Comparison of ENCODE assay signal across 17 cellular contexts in the genomic region with DNA sequence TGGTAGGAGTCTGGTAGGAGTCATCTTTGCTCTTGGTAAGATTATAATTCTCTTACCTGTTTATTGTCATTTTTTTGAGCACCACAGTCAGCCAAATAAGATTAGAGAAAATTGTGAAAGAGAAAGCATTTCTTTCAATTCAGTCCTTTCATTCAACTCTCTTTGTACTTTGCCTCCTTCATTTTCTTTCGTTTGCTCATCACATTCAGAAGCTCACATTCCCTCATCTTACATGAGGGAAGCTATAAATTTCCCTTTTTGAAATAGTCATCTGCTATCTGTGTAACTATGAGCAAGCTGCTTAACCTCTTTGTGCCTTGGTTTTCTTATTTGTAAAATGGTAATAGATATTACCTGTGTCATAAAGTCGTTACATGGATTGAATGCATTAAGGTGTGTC. TPM values are rescaled to one million over a fixed set of nuclear protein-coding genes. Genes with fewer than 3 reads are reported as not detected.
DNase-seq lines count a peak whose midpoint lies in the region; ATAC-seq and TF ChIP-seq lines count a peak whose summit lies in the region.
"Had no signal": no experiment of that assay in that cellular context is flagged by ENCODE, and none has a peak within 500 bp of the region (broad histone marks: within the 10 kb centered on the region; RNA-seq: fewer than 3 reads in every experiment).

No MANE protein-coding gene starts in this region.

- peaks cover 34% of the 10 kb centered on the region for H3K4me1 Mint-ChIP-seq in nephron
- peaks cover 20% of the 10 kb centered on the region for H3K4me1 Mint-ChIP-seq in activated T-cell treated with anti-CD3 and anti-CD28 coated beads, Interleukin-2, amount 50 U/mL, for 72 hours (ENCODE audit: low read depth)

- no peak overlapping the region for H2AFZ ChIP-seq in Loucy (ENCODE audit: low read length)

- peak overlapping the region; percentile 12 for H3K4me2 ChIP-seq in Loucy (ENCODE audit: low read depth, low read length, poor library complexity, severe bottlenecking)

- H3K9me3 Mint-ChIP-seq in nephron, result no peaks in the 10 kb centered on the region
- H3K9me3 Mint-ChIP-seq in activated T-cell treated with anti-CD3 and anti-CD28 coated beads, Interleukin-2, amount 50 U/mL, for 72 hours, result no peaks in the 10 kb centered on the region
- H3K9me3 Mint-ChIP-seq: activated CD4-positive, alpha-beta memory T cell treated with anti-CD3 and anti-CD28 coated beads, Interleukin-2, amount 10 ng/mL, durations not matched to agents 7 days and 5 days had no signal

- no peaks in the 10 kb centered on the region for H4K20me1 ChIP-seq in Loucy (ENCODE audit: insufficient read depth, low read length, poor library complexity, severe bottlenecking)

- H3K36me3 ChIP-seq in Loucy (ENCODE audit: insufficient read depth, low read length) (no peaks in the 10 kb centered on the region), duodenal mucosa (ENCODE audit: control insufficient read depth in 1 of 2, insufficient read depth in 2 of 2, low read length in 2 of 2) (no peaks in the 10 kb centered on the region), BE2C (no peaks in the 10 kb centered on the region)
- H3K36me3 ChIP-seq: left lung, Peyer's patch had no signal

- H3K9me2 ChIP-seq in Loucy (replicated peaks; ENCODE audit: low read depth, low read length), result no peaks in the 10 kb centered on the region

- TF ChIP-seq CTCF in Loucy (conservative IDR thresholded peaks at IDR 0.05; ENCODE audit: low read length) (no peak), nephron (IDR thresholded peaks at IDR 0.05; ENCODE audit: unreplicated experiment in 3 of 3) (no peak), BE2C (IDR thresholded peaks at IDR 0.05; ENCODE audit: low read depth, low read length) (no peak)

- H3K4me1 ChIP-seq in Loucy (ENCODE audit: insufficient read depth, low read length, poor library complexity, severe bottlenecking), result peaks cover 43% of the 10 kb centered on the region
- H3K4me1 ChIP-seq in duodenal mucosa (ENCODE audit: control insufficient read depth in 1 of 2, insufficient read depth in 2 of 2, low read length in 2 of 2), result peaks cover 4 to 9% of the 10 kb centered on the region in 2 donors
- peaks cover 27% of the 10 kb centered on the region for H3K4me1 ChIP-seq in BE2C
- H3K4me1 ChIP-seq: Peyer's patch had no signal

- H3K27ac ChIP-seq in duodenal mucosa (ENCODE audit: low read depth, low read length), result no peak overlapping the region
- H3K27ac ChIP-seq: 22Rv1, C4-2B, Peyer's patch had no signal

- peaks cover 15% of the 10 kb centered on the region for H3K79me2 ChIP-seq in Loucy (ENCODE audit: insufficient read depth, low read length)

- H3F3A ChIP-seq in Loucy (ENCODE audit: low read depth), result no peaks in the 10 kb centered on the region

- H3K27me3 Mint-ChIP-seq in nephron (ENCODE audit: low read depth), result no peaks in the 10 kb centered on the region
- no peaks in the 10 kb centered on the region for H3K27me3 Mint-ChIP-seq in activated T-cell treated with anti-CD3 and anti-CD28 coated beads, Interleukin-2, amount 50 U/mL, for 72 hours (ENCODE audit: low read depth)
- H3K27me3 Mint-ChIP-seq: activated CD4-positive, alpha-beta memory T cell treated with anti-CD3 and anti-CD28 coated beads, Interleukin-2, amount 10 ng/mL, durations not matched to agents 7 days and 5 days; activated naive CD8-positive, alpha-beta T cell had no signal

- peak; percentile 29 for DNase-seq in DMS 273 (lab: John Stamatoyannopoulos, UW; ENCODE audit: unreplicated experiment)
- DNase-seq in DMS 273 treated with DMSO at 0.1 percent for 48 hours (lab: John Stamatoyannopoulos, UW), result no peak
- no peak for DNase-seq in activated T-cell treated with anti-CD3 and anti-CD28 coated beads, Interleukin-2, amount 50 U/mL, for 72 hours
- DNase-seq in BE2C, result no peak
- no peak for DNase-seq in CD1c-positive myeloid dendritic cell (ENCODE audit: extremely low spot score)
- DNase-seq: activated CD4-positive, alpha-beta memory T cell treated with anti-CD3 and anti-CD28 coated beads, Interleukin-2, amount 10 ng/mL, durations not matched to agents 7 days and 5 days; activated T-cell treated with anti-CD3 and anti-CD28 coated beads, Interleukin-2, amount 50 U/mL, for 48 hours; Kasumi-1; left lung; Peyer's patch; stimulated activated naive CD4-positive, alpha-beta T cell had no signal

- no peak overlapping the region for H3K4me3 Mint-ChIP-seq in nephron
- no peak overlapping the region for H3K4me3 Mint-ChIP-seq in activated T-cell treated with anti-CD3 and anti-CD28 coated beads, Interleukin-2, amount 50 U/mL, for 72 hours
- H3K4me3 Mint-ChIP-seq: activated CD4-positive, alpha-beta memory T cell treated with anti-CD3 and anti-CD28 coated beads, Interleukin-2, amount 10 ng/mL, durations not matched to agents 7 days and 5 days; activated naive CD8-positive, alpha-beta T cell had no signal

- H3K9me3 ChIP-seq in Loucy (ENCODE audit: insufficient read depth, low read depth, low read length) (no peaks in the 10 kb centered on the region), duodenal mucosa (ENCODE audit: control insufficient read depth in 1 of 2, low read length in 2 of 2) (no peaks in the 10 kb centered on the region), BE2C (no peaks in the 10 kb centered on the region)
- H3K9me3 ChIP-seq: left lung, Peyer's patch had no signal

- H3K36me3 Mint-ChIP-seq in nephron (ENCODE audit: low read depth), result no peaks in the 10 kb centered on the region
- H3K36me3 Mint-ChIP-seq in activated T-cell treated with anti-CD3 and anti-CD28 coated beads, Interleukin-2, amount 50 U/mL, for 72 hours (ENCODE audit: insufficient read depth in 2 of 2), result peaks cover 0 to 2% of the 10 kb centered on the region in 2 donors
- H3K36me3 Mint-ChIP-seq: activated naive CD8-positive, alpha-beta T cell had no signal

- H3K9ac ChIP-seq in Loucy (ENCODE audit: low read depth, low read length, poor library complexity, severe bottlenecking), result no peak overlapping the region
- H3K9ac ChIP-seq in duodenal mucosa (ENCODE audit: low read depth in 1 of 2, low read length in 2 of 2), result no peak overlapping the region

- H3K27me3 ChIP-seq in Loucy (ENCODE audit: insufficient read depth, low read length, poor library complexity, severe bottlenecking) (no peaks in the 10 kb centered on the region), duodenal mucosa (ENCODE audit: control insufficient read depth in 1 of 2, insufficient read depth in 2 of 2, low read length in 2 of 2) (no peaks in the 10 kb centered on the region), BE2C (no peaks in the 10 kb centered on the region)
- H3K27me3 ChIP-seq: left lung, Peyer's patch had no signal

- H3K4me3 ChIP-seq in Loucy (ENCODE audit: low read length, poor library complexity, severe bottlenecking) (no peak overlapping the region), duodenal mucosa (ENCODE audit: low read depth in 1 of 2, low read length in 2 of 2) (peak overlapping the region; percentile 18 to 30), BE2C (ENCODE audit: low read depth, low read length) (no peak overlapping the region)
- H3K4me3 ChIP-seq: left lung, Peyer's patch had no signal

- peak overlapping the region in 2 of 3 experiments; percentile 17 to 57 for H3K27ac Mint-ChIP-seq in nephron
- no peak overlapping the region for H3K27ac Mint-ChIP-seq in activated T-cell treated with anti-CD3 and anti-CD28 coated beads, Interleukin-2, amount 50 U/mL, for 72 hours
- H3K27ac Mint-ChIP-seq: activated CD4-positive, alpha-beta memory T cell treated with anti-CD3 and anti-CD28 coated beads, Interleukin-2, amount 10 ng/mL, durations not matched to agents 7 days and 5 days; activated naive CD8-positive, alpha-beta T cell had no signal

- ATAC-seq in activated T-cell treated with anti-CD3 and anti-CD28 coated beads, Interleukin-2, amount 50 U/mL, for 72 hours (replicated peaks in 1 of 2), result no peak
- ATAC-seq: left lung had no signal

RNA-seq across cellular contexts. Expression of a gene that starts 41.4 kb away (rescaled TPM):
- total RNA-seq in activated T-cell treated with anti-CD3 and anti-CD28 coated beads, Interleukin-2, amount 50 U/mL, for 72 hours, result 10 to 100 TPM; 41.7 to 56.6 TPM
- polyA plus RNA-seq in BE2C (2012; ENCODE audit: insufficient read depth, insufficient read length, low read depth), result 49.8 TPM

Comparison
In these comparisons a context has a peak if more than half of its experiments do, and no peak if none do; other contexts are left out.
1. H3K4me3 ChIP-seq: peak in duodenal mucosa (2 of 2); none in Loucy (single experiment) and BE2C (single experiment).